ENCODE assay signal across 31 cellular contexts in genomic region chrX:107389726-107390125, GRCh38. TPM values are rescaled to one million over a fixed set of nuclear protein-coding genes. Genes with fewer than 3 reads are reported as not detected.
"Had no signal": no experiment of that assay in that cellular context is flagged by ENCODE, and none has a peak within 500 bp of the region (broad histone marks: within the 10 kb centered on the region; RNA-seq: fewer than 3 reads in every experiment).

No MANE protein-coding gene starts in this region.

- FAIRE-seq: bronchial epithelial cell had no signal

- ATAC-seq: activated naive CD4-positive, alpha-beta T cell treated with anti-CD3 and anti-CD28 coated beads, Interleukin-2, amount 50 U/mL, for 72 hours; activated naive CD8-positive, alpha-beta T cell treated with anti-CD3 and anti-CD28 coated beads, Interleukin-2, amount 50 U/mL, for 24 hours; activated T-cell treated with anti-CD3 and anti-CD28 coated beads, Interleukin-2, amount 50 U/mL, for 4 hours; activated T-cell treated with anti-CD3 and anti-CD28 coated beads, Interleukin-2, amount 50 U/mL, for 72 hours; activated T-helper 17 cell treated with anti-CD3 and anti-CD28 coated beads, Interleukin-2, amount 50 U/mL, for 72 hours; body of pancreas had no signal

- H3K4me3 ChIP-seq: adrenal gland, ascending aorta, body of pancreas, breast epithelium, cardiac muscle cell had no signal

- H3K4me1 ChIP-seq: adrenal gland, ascending aorta, body of pancreas, breast epithelium had no signal

- H3K9me3 ChIP-seq: adrenal gland, ascending aorta, body of pancreas had no signal

- H3K27ac ChIP-seq: adrenal gland, ascending aorta, body of pancreas, brain microvascular endothelial cell, breast epithelium, cardiac muscle cell had no signal

- DNase-seq: activated effector memory CD4-positive, alpha-beta T cell treated with anti-CD3 and anti-CD28 coated beads, Interleukin-2, amount 50 U/mL, for 16 hours; activated effector memory CD4-positive, alpha-beta T cell treated with Interleukin-2 at 50 U/mL for 16 hours; activated gamma-delta T cell; activated gamma-delta T cell treated with Interleukin-2 at 50 U/mL for 16 hours; activated naive CD4-positive, alpha-beta T cell; activated naive CD4-positive, alpha-beta T cell treated with anti-CD3 and anti-CD28 coated beads for 36 hours; activated naive CD4-positive, alpha-beta T cell treated with anti-CD3 and anti-CD28 coated beads, Interleukin-2, amount 10 ng/mL, durations not matched to agents 7 days and 5 days; activated naive CD4-positive, alpha-beta T cell treated with anti-CD3 and anti-CD28 coated beads, Interleukin-2, amount 50 U/mL, for 16 hours; activated naive CD4-positive, alpha-beta T cell treated with Interleukin-2 at 50 U/mL for 16 hours; activated naive CD8-positive, alpha-beta T cell treated with anti-CD3 and anti-CD28 coated beads for 36 hours; activated naive CD8-positive, alpha-beta T cell treated with anti-CD3 and anti-CD28 coated beads, Interleukin-2, amount 10 ng/mL, durations not matched to agents 7 days and 5 days; activated naive CD8-positive, alpha-beta T cell treated with anti-CD3 and anti-CD28 coated beads, Interleukin-2, amount 50 U/mL, for 24 hours; activated T-cell treated with anti-CD3 and anti-CD28 coated beads, Interleukin-2, amount 50 U/mL, for 4 hours; activated T-cell treated with anti-CD3 and anti-CD28 coated beads, Interleukin-2, amount 50 U/mL, for 48 hours; activated T-cell treated with anti-CD3 and anti-CD28 coated beads, Interleukin-2, amount 50 U/mL, for 72 hours; adrenal gland; amniotic stem cell; amygdala; anterior cingulate cortex; aorta; body of pancreas; brain microvascular endothelial cell; caudate nucleus; central memory CD4-positive, alpha-beta T cell; cerebellar nuclear complex had no signal

- H3K36me3 ChIP-seq: adrenal gland, ascending aorta, brain microvascular endothelial cell, breast epithelium, cardiac muscle cell had no signal

RNA-seq across cellular contexts. Expression of gene FRMPD3, which starts 59.7 kb away (rescaled TPM):
- polyA plus RNA-seq: aorta had no signal
